In the genomic region with DNA sequence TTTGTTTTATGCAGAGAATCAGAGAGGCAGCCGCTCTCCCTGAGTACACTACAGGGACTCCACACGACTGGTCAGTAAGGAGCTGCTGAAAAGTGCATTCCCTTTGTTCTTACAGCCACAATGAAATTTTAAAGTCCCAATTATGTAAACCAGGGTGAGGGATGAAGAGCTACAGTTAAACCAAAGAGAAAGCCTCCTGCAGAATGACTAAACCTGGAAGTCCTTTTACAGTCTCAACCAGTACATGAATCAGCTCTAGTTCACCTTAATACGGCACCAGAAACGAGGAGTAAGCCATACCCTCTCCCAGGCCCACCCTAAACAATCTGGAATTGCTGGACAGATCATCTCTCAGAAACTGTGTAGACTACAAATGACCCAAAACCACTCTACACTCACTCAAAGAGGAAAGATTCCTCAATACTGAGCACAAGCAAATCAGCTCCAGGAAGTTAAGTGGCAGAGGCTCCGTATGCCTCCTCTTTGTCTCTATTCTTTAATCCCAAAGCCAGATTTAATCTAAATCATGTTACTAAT, we compare ENCODE assay signal across 8 cellular contexts.
DNase-seq lines count a peak whose midpoint lies in the region; TF ChIP-seq lines count a peak whose summit lies in the region.

No MANE protein-coding gene starts in this region.

- in situ Hi-C loops in KBM-7 (cut with MboI; ENCODE audit: low pct_unique_long_range_greater_than_20kb, low sequenced_read_pairs), result loop anchor here (25.0 kb wide), 1 partner anchor 278 kb away; a partner anchor contains a TSS

- H3K4me1 ChIP-seq in ES-I3 (ENCODE audit: insufficient read depth, low read length), result peaks cover 31% of the 10 kb centered on the region

- peak overlapping the region; percentile 49 for H3K9ac ChIP-seq in ES-I3 (ENCODE audit: low read depth, low read length)

- peak; percentile 75 for DNase-seq in RKO (ENCODE audit: low spot score)
- DNase-seq in foreskin melanocyte, result peak; percentile 20
- DNase-seq in renal cortical epithelial cell (ENCODE audit: low read depth), result peak; percentile 65
- no peak for DNase-seq in erythroblast (lab: John Stamatoyannopoulos, UW)
- DNase-seq in cerebellar nuclear complex (lab: John Stamatoyannopoulos, UW), result no peak
- no peak for DNase-seq in KBM-7
- DNase-seq in amniotic stem cell (lab: John Stamatoyannopoulos, UW), result no peak

- no peaks in the 10 kb centered on the region for H3K36me3 ChIP-seq in ES-I3 (ENCODE audit: insufficient read depth, low read length)

- no peaks in the 10 kb centered on the region for H3K9me3 ChIP-seq in ES-I3 (ENCODE audit: control insufficient read depth, insufficient read depth, low read length)

- TF ChIP-seq POLR2A in erythroblast (IDR thresholded peaks at IDR 0.05; ENCODE audit: low read length), result no peak

Comparison
In these comparisons a context has a peak if more than half of its experiments do, and no peak if none do; other contexts are left out.
1. DNase-seq: peak in RKO (single experiment), foreskin melanocyte (single experiment) and renal cortical epithelial cell (single experiment); none in erythroblast (0 of 2), cerebellar nuclear complex (0 of 2), KBM-7 (single experiment) and amniotic stem cell (single experiment).